16 cellular contexts compared by ENCODE assay signal in the genomic region with DNA sequence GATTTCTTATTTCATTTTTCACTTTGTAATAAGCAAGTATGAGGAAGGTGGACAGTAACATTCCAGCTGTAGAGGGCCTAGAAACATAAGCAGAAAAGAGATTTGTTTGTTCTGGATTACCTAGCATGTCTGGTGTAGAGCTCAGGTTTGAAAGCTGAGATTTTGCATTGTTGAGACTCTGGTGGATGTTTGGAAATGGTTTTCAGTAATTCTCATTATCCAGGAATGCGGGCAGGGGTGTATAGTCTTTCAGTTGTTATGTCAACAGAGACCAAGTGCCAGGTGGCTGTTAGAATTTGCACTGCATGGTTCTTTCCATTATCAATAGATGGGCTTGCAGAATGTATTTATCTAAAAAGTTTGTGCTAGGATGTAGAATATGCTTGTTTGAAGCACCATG.
"Had no signal": no experiment of that assay in that cellular context is flagged by ENCODE, and none has a peak within 500 bp of the region (broad histone marks: within the 10 kb centered on the region; RNA-seq: fewer than 3 reads in every experiment).

No MANE protein-coding gene starts in this region.

- H3K36me3 ChIP-seq: ascending aorta, upper lobe of left lung had no signal

- H3K27ac Mint-ChIP-seq: activated CD4-positive, alpha-beta memory T cell treated with anti-CD3 and anti-CD28 coated beads, Interleukin-2, amount 10 ng/mL, durations not matched to agents 7 days and 5 days; dendritic cell treated with granulocyte-macrophage colony-stimulating factor and Interleukin-4, amounts not matched to agents 40 ng/mL and 50 ng/mL, for 4 days; memory B cell; nephron; stimulated activated naive CD8-positive, alpha-beta T cell treated with anti-CD3 and anti-CD28 coated beads, Interleukin-15, Interleukin-2, amounts not matched to agents 100 ng/mL and 50 ng/mL, for 24 hours had no signal

- H3K9me3 ChIP-seq: ascending aorta, psoas muscle, upper lobe of left lung had no signal

- H3K9me3 Mint-ChIP-seq: memory B cell; stimulated activated naive CD8-positive, alpha-beta T cell treated with anti-CD3 and anti-CD28 coated beads, Interleukin-15, Interleukin-2, amounts not matched to agents 100 ng/mL and 50 ng/mL, for 24 hours had no signal

- H3K4me1 ChIP-seq: ascending aorta had no signal

- H3K4me3 Mint-ChIP-seq: activated CD4-positive, alpha-beta memory T cell treated with anti-CD3 and anti-CD28 coated beads, Interleukin-2, amount 10 ng/mL, durations not matched to agents 7 days and 5 days; central memory CD8-positive, alpha-beta T cell; dendritic cell treated with granulocyte-macrophage colony-stimulating factor and Interleukin-4, amounts not matched to agents 40 ng/mL and 50 ng/mL, for 4 days; memory B cell; nephron; stimulated activated naive CD8-positive, alpha-beta T cell treated with anti-CD3 and anti-CD28 coated beads, Interleukin-15, Interleukin-2, amounts not matched to agents 100 ng/mL and 50 ng/mL, for 24 hours had no signal

- H3K4me3 ChIP-seq: ascending aorta, psoas muscle, upper lobe of left lung had no signal

- DNase-seq: activated CD4-positive, alpha-beta memory T cell treated with anti-CD3 and anti-CD28 coated beads, Interleukin-2, amount 10 ng/mL, durations not matched to agents 7 days and 5 days; activated CD4-positive, alpha-beta T cell treated with anti-CD3 and anti-CD28 coated beads for 1 hour; activated naive CD4-positive, alpha-beta T cell; erythroblast; occipital lobe; psoas muscle; stimulated activated CD4-positive, alpha-beta T cell treated with anti-CD3 and anti-CD28 coated beads, Interleukin-4, amount 100 ng/mL, for 1 hour; stimulated activated CD8-positive, alpha-beta memory T cell treated with anti-CD3 and anti-CD28 coated beads, Interleukin-4, amount 100 ng/mL, for 48 hours; T-helper 9 cell; upper lobe of left lung had no signal

- H3K27me3 ChIP-seq: ascending aorta, upper lobe of left lung had no signal

- H3K27me3 Mint-ChIP-seq: activated CD4-positive, alpha-beta memory T cell treated with anti-CD3 and anti-CD28 coated beads, Interleukin-2, amount 10 ng/mL, durations not matched to agents 7 days and 5 days; central memory CD8-positive, alpha-beta T cell; dendritic cell treated with granulocyte-macrophage colony-stimulating factor and Interleukin-4, amounts not matched to agents 40 ng/mL and 50 ng/mL, for 4 days; memory B cell; stimulated activated naive CD8-positive, alpha-beta T cell treated with anti-CD3 and anti-CD28 coated beads, Interleukin-15, Interleukin-2, amounts not matched to agents 100 ng/mL and 50 ng/mL, for 24 hours had no signal

- H3K27ac ChIP-seq: ascending aorta, psoas muscle, upper lobe of left lung had no signal
